In genomic region chr17:75065562-75066151, GRCh38 we compare ENCODE assay signal across 15 cellular contexts. TPM values are rescaled to one million over a fixed set of nuclear protein-coding genes. Genes with fewer than 3 reads are reported as not detected.
DNase-seq lines count a peak whose midpoint lies in the region; ATAC-seq, FAIRE-seq and TF ChIP-seq lines count a peak whose summit lies in the region.
"Had no signal": no experiment of that assay in that cellular context is flagged by ENCODE, and none has a peak within 500 bp of the region (broad histone marks: within the 10 kb centered on the region; RNA-seq: fewer than 3 reads in every experiment).

No MANE protein-coding gene starts in this region.

- no peak for TF ChIP-seq RAD21 in liver (IDR thresholded peaks at IDR 0.05)
- TF ChIP-seq RAD21 in HepG2 (CRISPR knock-in tag; IDR thresholded peaks at IDR 0.05), result no peak

- intact Hi-C loops in HepG2 (cut with micrococcal nuclease; ENCODE audit: unreplicated experiment) (no loop called here), ovary (cut with DNase I) (loop anchor here in 1 of 4 donors (10.0 kb wide), 1 partner anchor 129 kb away; no protein-coding TSS in a partner anchor), Right ventricle myocardium inferior (cut with DNase I) (no loop called here)

- CTCF ChIA-PET in HepG2 (lab: Yijun Ruan, JAX; ENCODE audit: low intra/inter-chr PET ratio, low total read pairs), result no interaction called here

- H3K36me3 ChIP-seq in liver (ENCODE audit: control insufficient read depth in 4 of 4, insufficient read depth in 3 of 4, low read depth in 1 of 4, low read length in 3 of 4), result peaks cover 9 to 29% (median 19%) of the 10 kb centered on the region in 4 donors
- peaks cover 19 to 40% of the 10 kb centered on the region in 2 experiments for H3K36me3 ChIP-seq in HepG2 (replicated peaks in 1 of 2; ENCODE audit: control insufficient read depth in 1 of 2, insufficient read depth in 2 of 2, low read length in 2 of 2)
- no peaks in the 10 kb centered on the region for H3K36me3 ChIP-seq in ovary

- TF ChIP-seq POLR2A in HepG2 (IDR thresholded peaks at IDR 0.05; ENCODE audit: insufficient read depth in 1 of 2, low read depth in 2 of 2, low read length in 2 of 2), result no peak
- TF ChIP-seq POLR2A in ovary (IDR thresholded peaks at IDR 0.05), result no peak

- H3K4me2 ChIP-seq in HepG2 (ENCODE audit: low read depth, low read length), result no peak overlapping the region

- no peaks in the 10 kb centered on the region for H3K27me3 ChIP-seq in liver (ENCODE audit: control insufficient read depth in 4 of 4, insufficient read depth in 4 of 4, low read length in 3 of 4)
- no peaks in the 10 kb centered on the region for H3K27me3 ChIP-seq in HepG2 (ENCODE audit: control insufficient read depth in 1 of 2, insufficient read depth in 2 of 2, low read length in 2 of 2)
- H3K27me3 ChIP-seq in ovary, result no peaks in the 10 kb centered on the region
- H3K27me3 ChIP-seq: heart left ventricle, tibial nerve had no signal

- FAIRE-seq in HepG2 (lab: Jason Lieb, UNC), result no peak

- TF ChIP-seq EP300 in HepG2 (IDR thresholded peaks at IDR 0.05; ENCODE audit: low read depth in 2 of 2, low read length in 2 of 2) (no peak), HepG2 (CRISPR knock-in tag; IDR thresholded peaks at IDR 0.05; ENCODE audit: borderline replicate concordance) (no peak), ovary (IDR thresholded peaks at IDR 0.05) (no peak)

- in situ Hi-C loops in HepG2 (cut with HindIII; ENCODE audit: extremely low pct_ligation_motif_present, low pct_unique_long_range_greater_than_20kb), result no loop called here

- H3K9ac ChIP-seq in liver (ENCODE audit: low read depth in 1 of 2, low read length in 2 of 2) (no peak overlapping the region), HepG2 (ENCODE audit: insufficient read depth, low read depth, low read length) (no peak overlapping the region)

- H3K4me1 Mint-ChIP-seq in T-helper 1 cell treated with Interleukin-12 subunit alpha and Interleukin-12 subunit beta and Interleukin-4 antibody, amounts not matched to agents 30 μg/mL and 1 μg/mL, for 36 hours (ENCODE audit: low read depth), result peaks cover 24% of the 10 kb centered on the region
- peaks cover 40% of the 10 kb centered on the region for H3K4me1 Mint-ChIP-seq in stimulated activated naive CD8-positive, alpha-beta T cell treated with anti-CD3 and anti-CD28 coated beads, Interleukin-15, Interleukin-2, amounts not matched to agents 100 ng/mL and 50 ng/mL, for 24 hours (ENCODE audit: low read depth)
- H3K4me1 Mint-ChIP-seq: B cell had no signal

- ATAC-seq in HepG2 (no peak), Right ventricle myocardium inferior (no peak)
- ATAC-seq: Panc1 had no signal

- peaks cover 0 to 2% (median 0%) of the 10 kb centered on the region in 4 donors for H3K4me1 ChIP-seq in liver (ENCODE audit: control insufficient read depth in 4 of 4, insufficient read depth in 4 of 4, low read length in 3 of 4)
- H3K4me1 ChIP-seq in HepG2 (ENCODE audit: insufficient read depth, low read length), result 0 out of 2 replicates have a peak, but pooled peaks cover 6% of the 10 kb centered on the region
- no peaks in the 10 kb centered on the region for H3K4me1 ChIP-seq in ovary (ENCODE audit: insufficient read depth)

- H3K36me3 Mint-ChIP-seq in T-helper 1 cell treated with Interleukin-12 subunit alpha and Interleukin-12 subunit beta and Interleukin-4 antibody, amounts not matched to agents 30 μg/mL and 1 μg/mL, for 36 hours (ENCODE audit: low read depth), result peaks cover 25% of the 10 kb centered on the region
- H3K36me3 Mint-ChIP-seq in stimulated activated naive CD8-positive, alpha-beta T cell treated with anti-CD3 and anti-CD28 coated beads, Interleukin-15, Interleukin-2, amounts not matched to agents 100 ng/mL and 50 ng/mL, for 24 hours (ENCODE audit: low read depth), result peaks cover 27% of the 10 kb centered on the region

- H3K9me3 ChIP-seq in liver (ENCODE audit: control insufficient read depth in 4 of 4, low read length in 3 of 4), result no peaks in the 10 kb centered on the region
- no peaks in the 10 kb centered on the region for H3K9me3 ChIP-seq in HepG2 (ENCODE audit: low read length)
- no peaks in the 10 kb centered on the region for H3K9me3 ChIP-seq in ovary
- H3K9me3 ChIP-seq: heart left ventricle, tibial nerve had no signal

- no TSS peak for BruUV-seq in HepG2 (replicated peaks; lab: Mats Ljungman, UMichigan)

- H2AFZ ChIP-seq in HepG2 (ENCODE audit: low read length), result no peak overlapping the region

- H3K27ac ChIP-seq in liver (ENCODE audit: low read depth in 1 of 2, low read length in 2 of 2) (peak overlapping the region; percentile 29 to 31), HepG2 (ENCODE audit: extremely low read length, insufficient read depth, low read length) (no peak overlapping the region), ovary (no peak overlapping the region)
- H3K27ac ChIP-seq: heart left ventricle, tibial nerve had no signal

- no peak for DNase-seq in HepG2 (ENCODE audit: low spot score)
- peak; percentile 17 for DNase-seq in epidermal melanocyte (ENCODE audit: insufficient read length, low spot score)
- DNase-seq in ovary, result no peak
- DNase-seq in Right ventricle myocardium inferior (ENCODE audit: missing footprints), result no peak
- DNase-seq in COLO668 (lab: John Stamatoyannopoulos, UW; ENCODE audit: unreplicated experiment), result no peak
- DNase-seq: effector CD8-positive, alpha-beta T cell; heart left ventricle; KBM-7; NCI-H2171 had no signal

- H3K27me3 Mint-ChIP-seq in T-helper 1 cell treated with Interleukin-12 subunit alpha and Interleukin-12 subunit beta and Interleukin-4 antibody, amounts not matched to agents 30 μg/mL and 1 μg/mL, for 36 hours (ENCODE audit: low read depth), result no peaks in the 10 kb centered on the region
- H3K27me3 Mint-ChIP-seq in stimulated activated naive CD8-positive, alpha-beta T cell treated with anti-CD3 and anti-CD28 coated beads, Interleukin-15, Interleukin-2, amounts not matched to agents 100 ng/mL and 50 ng/mL, for 24 hours, result no peaks in the 10 kb centered on the region
- H3K27me3 Mint-ChIP-seq: B cell had no signal

- H3K79me2 ChIP-seq in HepG2 (ENCODE audit: insufficient read depth, low read length), result no peaks in the 10 kb centered on the region

- H3K27ac Mint-ChIP-seq in T-helper 1 cell treated with Interleukin-12 subunit alpha and Interleukin-12 subunit beta and Interleukin-4 antibody, amounts not matched to agents 30 μg/mL and 1 μg/mL, for 36 hours, result peak overlapping the region; percentile 65
- H3K27ac Mint-ChIP-seq in stimulated activated naive CD8-positive, alpha-beta T cell treated with anti-CD3 and anti-CD28 coated beads, Interleukin-15, Interleukin-2, amounts not matched to agents 100 ng/mL and 50 ng/mL, for 24 hours, result peak overlapping the region; percentile 79
- H3K27ac Mint-ChIP-seq: B cell had no signal

- POLR2A ChIA-PET in HepG2 (lab: Yijun Ruan, JAX), result no interaction called here

- WGBS in liver, result 77% methylated on average over 6 of the region's 6 CpGs
- WGBS in HepG2 (ENCODE audit: low lambda C conversion rate), result 76% methylated on average over 6 of the region's 6 CpGs
- 73 to 80% (median 75%) methylated on average over 6 of the region's 6 CpGs for WGBS in ovary, 3 donors

- TF ChIP-seq CTCF in liver (IDR thresholded peaks at IDR 0.05; ENCODE audit: low read depth, low read length, missing input control) (no peak), HepG2 (CRISPR knock-in tag; IDR thresholded peaks at IDR 0.05) (no peak), ovary (IDR thresholded peaks at IDR 0.05) (no peak)

- no peaks in the 10 kb centered on the region for H3K9me3 Mint-ChIP-seq in T-helper 1 cell treated with Interleukin-12 subunit alpha and Interleukin-12 subunit beta and Interleukin-4 antibody, amounts not matched to agents 30 μg/mL and 1 μg/mL, for 36 hours
- no peaks in the 10 kb centered on the region for H3K9me3 Mint-ChIP-seq in stimulated activated naive CD8-positive, alpha-beta T cell treated with anti-CD3 and anti-CD28 coated beads, Interleukin-15, Interleukin-2, amounts not matched to agents 100 ng/mL and 50 ng/mL, for 24 hours

- H3K4me3 ChIP-seq in liver (ENCODE audit: low read depth in 1 of 3, low read length in 3 of 3) (no peak overlapping the region), HepG2 (replicated peaks in 1 of 3; ENCODE audit: insufficient read depth in 1 of 3, low read depth in 2 of 3, low read length in 3 of 3) (no peak overlapping the region), ovary (no peak overlapping the region)
- H3K4me3 ChIP-seq: heart left ventricle, tibial nerve had no signal

- H4K20me1 ChIP-seq in HepG2 (ENCODE audit: insufficient read depth, low read length), result no peaks in the 10 kb centered on the region

- peak overlapping the region; percentile 15 for H3K4me3 Mint-ChIP-seq in T-helper 1 cell treated with Interleukin-12 subunit alpha and Interleukin-12 subunit beta and Interleukin-4 antibody, amounts not matched to agents 30 μg/mL and 1 μg/mL, for 36 hours
- H3K4me3 Mint-ChIP-seq in stimulated activated naive CD8-positive, alpha-beta T cell treated with anti-CD3 and anti-CD28 coated beads, Interleukin-15, Interleukin-2, amounts not matched to agents 100 ng/mL and 50 ng/mL, for 24 hours, result peak overlapping the region; percentile 47
- H3K4me3 Mint-ChIP-seq: B cell had no signal

RNA-seq across cellular contexts. Expression of gene KCTD2, which starts 18.6 kb away (rescaled TPM):
- 1 to 10 TPM; 5.6 to 8.2 TPM for total RNA-seq in liver
- 1 to 10 TPM; 2.4 to 7.1 TPM for polyA plus RNA-seq in liver
- total RNA-seq in HepG2 (2016; rRNA removed; fragmentation: Illumina TruSeq; extraction: Trizol), result 27.5 and 28.3 TPM in 2 replicates
- total RNA-seq in HepG2 (2016; cell fraction: cytosol; rRNA removed; fragmentation: Illumina TruSeq; extraction: Trizol; ENCODE audit: low read depth), result 3.8 and 5.6 TPM in 2 replicates
- total RNA-seq in HepG2 (2016; cell fraction: insoluble cytoplasmic fraction; rRNA removed; fragmentation: Illumina TruSeq; extraction: Trizol), result 24.3 and 26.6 TPM in 2 replicates
- 15.3 and 15.8 TPM in 2 replicates for total RNA-seq in HepG2 (2016; cell fraction: membrane; rRNA removed; fragmentation: Illumina TruSeq; extraction: Trizol)
- 16.1 TPM in 2 replicates for total RNA-seq in HepG2 (2016; cell fraction: nucleus; rRNA removed; fragmentation: Illumina TruSeq; extraction: Trizol)
- 32.6 and 35.2 TPM in 2 replicates for polyA plus RNA-seq in HepG2 (2011; rRNA removed)
- polyA plus RNA-seq in HepG2 (2011; cell fraction: cytosol; rRNA removed), result 26.2 and 29.9 TPM in 2 replicates
- polyA plus RNA-seq in HepG2 (2011; cell fraction: nucleus; rRNA removed), result 26.6 and 29.2 TPM in 2 replicates
- polyA plus RNA-seq in HepG2 (2012), result 15.9 and 21.3 TPM in 2 replicates
- 2.8 and 2.9 TPM in 2 replicates for polyA plus RNA-seq in HepG2 (2016; cell fraction: cytosol; fragmentation: Illumina TruSeq; extraction: Trizol; ENCODE audit: low read depth)
- 23.4 and 28.3 TPM in 2 replicates for polyA plus RNA-seq in HepG2 (2016; cell fraction: insoluble cytoplasmic fraction; fragmentation: Illumina TruSeq; extraction: Trizol; ENCODE audit: low read depth)
- polyA plus RNA-seq in HepG2 (2016; cell fraction: membrane; fragmentation: Illumina TruSeq; extraction: Trizol; ENCODE audit: low read depth), result 9.8 and 10.2 TPM in 2 replicates
- polyA plus RNA-seq in HepG2 (2016; cell fraction: nucleus; fragmentation: Illumina TruSeq; extraction: Trizol; ENCODE audit: insufficient read depth, low read depth), result 26.8 and 29.5 TPM in 2 replicates
- polyA minus RNA-seq in HepG2 (2011; rRNA and poly(A)+ RNA removed; ENCODE audit: low replicate concordance), result 25.3 and 27.5 TPM in 2 replicates
- 11.1 and 12.5 TPM in 2 replicates for polyA minus RNA-seq in HepG2 (2011; cell fraction: cytosol; rRNA and poly(A)+ RNA removed)
- 9.7 and 12.8 TPM in 2 replicates for polyA minus RNA-seq in HepG2 (2011; cell fraction: nucleus; rRNA and poly(A)+ RNA removed)
- total RNA-seq in ovary, result 10 to 100 TPM; 25.0 to 62.5 (median 50.2) TPM
- polyA plus RNA-seq in ovary, result 10 to 100 TPM; 35.8 to 66.8 TPM
- total RNA-seq in Right ventricle myocardium inferior, result 26.7 TPM

RNA-seq across cellular contexts. Expression of gene ATP5PD, which starts 18.9 kb away (rescaled TPM):
- total RNA-seq in liver (100 to 1,000 TPM; 102 to 128 TPM), HepG2 (2016; rRNA removed; fragmentation: Illumina TruSeq; extraction: Trizol) (428 and 565 TPM in 2 replicates), ovary (100 to 1,000 TPM; 137 to 226 (median 153) TPM), Right ventricle myocardium inferior (863 TPM)
- polyA plus RNA-seq in liver (100 to 1,000 TPM; 241 to 378 TPM), HepG2 (2011; rRNA removed) (151 and 158 TPM in 2 replicates), ovary (100 to 1,000 TPM; 199 to 331 TPM)
- 145 and 147 TPM in 2 replicates for total RNA-seq in HepG2 (2016; cell fraction: cytosol; rRNA removed; fragmentation: Illumina TruSeq; extraction: Trizol; ENCODE audit: low read depth)
- total RNA-seq in HepG2 (2016; cell fraction: insoluble cytoplasmic fraction; rRNA removed; fragmentation: Illumina TruSeq; extraction: Trizol), result 423 and 597 TPM in 2 replicates
- total RNA-seq in HepG2 (2016; cell fraction: membrane; rRNA removed; fragmentation: Illumina TruSeq; extraction: Trizol), result 127 and 132 TPM in 2 replicates
- 130 and 138 TPM in 2 replicates for total RNA-seq in HepG2 (2016; cell fraction: nucleus; rRNA removed; fragmentation: Illumina TruSeq; extraction: Trizol)
- polyA plus RNA-seq in HepG2 (2011; cell fraction: cytosol; rRNA removed), result 234 and 269 TPM in 2 replicates
- 56.2 and 75.0 TPM in 2 replicates for polyA plus RNA-seq in HepG2 (2011; cell fraction: nucleus; rRNA removed)
- 326 and 491 TPM in 2 replicates for polyA plus RNA-seq in HepG2 (2012)
- 154 and 165 TPM in 2 replicates for polyA plus RNA-seq in HepG2 (2016; cell fraction: cytosol; fragmentation: Illumina TruSeq; extraction: Trizol; ENCODE audit: low read depth)
- polyA plus RNA-seq in HepG2 (2016; cell fraction: insoluble cytoplasmic fraction; fragmentation: Illumina TruSeq; extraction: Trizol; ENCODE audit: low read depth), result 570 and 628 TPM in 2 replicates
- polyA plus RNA-seq in HepG2 (2016; cell fraction: membrane; fragmentation: Illumina TruSeq; extraction: Trizol; ENCODE audit: low read depth), result 119 and 124 TPM in 2 replicates
- polyA plus RNA-seq in HepG2 (2016; cell fraction: nucleus; fragmentation: Illumina TruSeq; extraction: Trizol; ENCODE audit: insufficient read depth, low read depth), result 239 and 245 TPM in 2 replicates
- 144 and 283 TPM in 2 replicates for polyA minus RNA-seq in HepG2 (2011; rRNA and poly(A)+ RNA removed; ENCODE audit: low replicate concordance)
- polyA minus RNA-seq in HepG2 (2011; cell fraction: cytosol; rRNA and poly(A)+ RNA removed), result 85.5 and 89.1 TPM in 2 replicates
- 33.7 and 56.1 TPM in 2 replicates for polyA minus RNA-seq in HepG2 (2011; cell fraction: nucleus; rRNA and poly(A)+ RNA removed)

RNA-seq across cellular contexts. Expression of gene SLC16A5, which starts 22.1 kb away (rescaled TPM):
- 1 to 10 TPM; 3.0 to 4.5 TPM for total RNA-seq in liver
- polyA plus RNA-seq in liver, result 1 to 10 TPM; 1.0 to 2.1 TPM
- 0.42 and 0.69 TPM in 2 replicates for total RNA-seq in HepG2 (2016; rRNA removed; fragmentation: Illumina TruSeq; extraction: Trizol)
- 0.20 TPM in 1 of 2 replicates, not detected in the other for total RNA-seq in HepG2 (2016; cell fraction: cytosol; rRNA removed; fragmentation: Illumina TruSeq; extraction: Trizol; ENCODE audit: low read depth)
- total RNA-seq in HepG2 (2016; cell fraction: insoluble cytoplasmic fraction; rRNA removed; fragmentation: Illumina TruSeq; extraction: Trizol), result 0.18 and 0.41 TPM in 2 replicates
- total RNA-seq in HepG2 (2016; cell fraction: membrane; rRNA removed; fragmentation: Illumina TruSeq; extraction: Trizol), result 0.41 and 0.56 TPM in 2 replicates
- 0.50 and 0.63 TPM in 2 replicates for total RNA-seq in HepG2 (2016; cell fraction: nucleus; rRNA removed; fragmentation: Illumina TruSeq; extraction: Trizol)
- 5.6 and 10.9 TPM in 2 replicates for polyA plus RNA-seq in HepG2 (2011; rRNA removed)
- polyA plus RNA-seq in HepG2 (2011; cell fraction: cytosol; rRNA removed), result 5.4 and 6.9 TPM in 2 replicates
- 29.9 and 34.7 TPM in 2 replicates for polyA plus RNA-seq in HepG2 (2011; cell fraction: nucleus; rRNA removed)
- polyA plus RNA-seq in HepG2 (2012), result 2.2 and 2.9 TPM in 2 replicates
- 0.05 and 0.19 TPM in 2 replicates for polyA plus RNA-seq in HepG2 (2016; cell fraction: cytosol; fragmentation: Illumina TruSeq; extraction: Trizol; ENCODE audit: low read depth)
- polyA plus RNA-seq in HepG2 (2016; cell fraction: insoluble cytoplasmic fraction; fragmentation: Illumina TruSeq; extraction: Trizol; ENCODE audit: low read depth), result 0.27 and 0.41 TPM in 2 replicates
- polyA plus RNA-seq in HepG2 (2016; cell fraction: membrane; fragmentation: Illumina TruSeq; extraction: Trizol; ENCODE audit: low read depth), result 0.14 and 0.18 TPM in 2 replicates
- polyA plus RNA-seq in HepG2 (2016; cell fraction: nucleus; fragmentation: Illumina TruSeq; extraction: Trizol; ENCODE audit: insufficient read depth, low read depth), result 0.77 and 1.00 TPM in 2 replicates
- 20.1 and 31.6 TPM in 2 replicates for polyA minus RNA-seq in HepG2 (2011; rRNA and poly(A)+ RNA removed; ENCODE audit: low replicate concordance)
- polyA minus RNA-seq in HepG2 (2011; cell fraction: cytosol; rRNA and poly(A)+ RNA removed), result 4.4 and 5.7 TPM in 2 replicates
- 7.1 and 7.5 TPM in 2 replicates for polyA minus RNA-seq in HepG2 (2011; cell fraction: nucleus; rRNA and poly(A)+ RNA removed)
- total RNA-seq in ovary, result 10 to 100 TPM in 5 of 7 donors, 1 to 10 TPM in 2; 6.0 to 20.6 (median 12.6) TPM
- 1 to 10 TPM; 2.0 to 10.0 TPM for polyA plus RNA-seq in ovary
- total RNA-seq in Right ventricle myocardium inferior, result 7.1 TPM

RNA-seq across cellular contexts. Expression of gene ARMC7, which starts 44.1 kb away (rescaled TPM):
- total RNA-seq in liver (1 to 10 TPM; 1.7 to 3.1 TPM), HepG2 (2016; rRNA removed; fragmentation: Illumina TruSeq; extraction: Trizol) (4.2 and 4.4 TPM in 2 replicates), ovary (1 to 10 TPM; 4.6 to 8.5 (median 5.1) TPM), Right ventricle myocardium inferior (6.4 TPM)
- polyA plus RNA-seq in liver (1 to 10 TPM; 4.3 to 6.6 TPM), HepG2 (2011; rRNA removed) (3.9 and 5.1 TPM in 2 replicates), ovary (10 to 100 TPM in 1 of 2 donors, 1 to 10 TPM in 1; 5.7 to 10.5 TPM)
- total RNA-seq in HepG2 (2016; cell fraction: cytosol; rRNA removed; fragmentation: Illumina TruSeq; extraction: Trizol; ENCODE audit: low read depth), result 1.8 TPM in 2 replicates
- total RNA-seq in HepG2 (2016; cell fraction: insoluble cytoplasmic fraction; rRNA removed; fragmentation: Illumina TruSeq; extraction: Trizol), result 4.1 and 4.5 TPM in 2 replicates
- 3.8 and 4.0 TPM in 2 replicates for total RNA-seq in HepG2 (2016; cell fraction: membrane; rRNA removed; fragmentation: Illumina TruSeq; extraction: Trizol)
- total RNA-seq in HepG2 (2016; cell fraction: nucleus; rRNA removed; fragmentation: Illumina TruSeq; extraction: Trizol), result 3.8 and 3.9 TPM in 2 replicates
- 4.8 TPM in 2 replicates for polyA plus RNA-seq in HepG2 (2011; cell fraction: cytosol; rRNA removed)
- 6.2 and 6.9 TPM in 2 replicates for polyA plus RNA-seq in HepG2 (2011; cell fraction: nucleus; rRNA removed)
- polyA plus RNA-seq in HepG2 (2012), result 6.6 and 10.2 TPM in 2 replicates
- 2.1 and 2.2 TPM in 2 replicates for polyA plus RNA-seq in HepG2 (2016; cell fraction: cytosol; fragmentation: Illumina TruSeq; extraction: Trizol; ENCODE audit: low read depth)
- polyA plus RNA-seq in HepG2 (2016; cell fraction: insoluble cytoplasmic fraction; fragmentation: Illumina TruSeq; extraction: Trizol; ENCODE audit: low read depth), result 8.6 and 11.0 TPM in 2 replicates
- polyA plus RNA-seq in HepG2 (2016; cell fraction: membrane; fragmentation: Illumina TruSeq; extraction: Trizol; ENCODE audit: low read depth), result 4.0 and 4.8 TPM in 2 replicates
- 7.7 and 8.7 TPM in 2 replicates for polyA plus RNA-seq in HepG2 (2016; cell fraction: nucleus; fragmentation: Illumina TruSeq; extraction: Trizol; ENCODE audit: insufficient read depth, low read depth)
- polyA minus RNA-seq in HepG2 (2011; rRNA and poly(A)+ RNA removed; ENCODE audit: low replicate concordance), result 9.1 and 17.2 TPM in 2 replicates
- polyA minus RNA-seq in HepG2 (2011; cell fraction: cytosol; rRNA and poly(A)+ RNA removed), result 4.5 and 4.6 TPM in 2 replicates
- 7.9 and 8.1 TPM in 2 replicates for polyA minus RNA-seq in HepG2 (2011; cell fraction: nucleus; rRNA and poly(A)+ RNA removed)

RNA-seq across cellular contexts. Expression of gene MRPL58, which starts 53.2 kb away (rescaled TPM):
- 10 to 100 TPM; 20.5 to 29.9 TPM for total RNA-seq in liver
- polyA plus RNA-seq in liver, result 10 to 100 TPM; 36.9 to 47.0 TPM
- 68.9 and 101 TPM in 2 replicates for total RNA-seq in HepG2 (2016; rRNA removed; fragmentation: Illumina TruSeq; extraction: Trizol)
- total RNA-seq in HepG2 (2016; cell fraction: cytosol; rRNA removed; fragmentation: Illumina TruSeq; extraction: Trizol; ENCODE audit: low read depth), result 22.8 and 26.1 TPM in 2 replicates
- 68.9 and 107 TPM in 2 replicates for total RNA-seq in HepG2 (2016; cell fraction: insoluble cytoplasmic fraction; rRNA removed; fragmentation: Illumina TruSeq; extraction: Trizol)
- 25.3 and 26.8 TPM in 2 replicates for total RNA-seq in HepG2 (2016; cell fraction: membrane; rRNA removed; fragmentation: Illumina TruSeq; extraction: Trizol)
- 19.6 and 20.1 TPM in 2 replicates for total RNA-seq in HepG2 (2016; cell fraction: nucleus; rRNA removed; fragmentation: Illumina TruSeq; extraction: Trizol)
- polyA plus RNA-seq in HepG2 (2011; rRNA removed), result 39.7 and 44.9 TPM in 2 replicates
- 48.5 and 51.2 TPM in 2 replicates for polyA plus RNA-seq in HepG2 (2011; cell fraction: cytosol; rRNA removed)
- 12.5 and 12.9 TPM in 2 replicates for polyA plus RNA-seq in HepG2 (2011; cell fraction: nucleus; rRNA removed)
- 31.5 and 33.0 TPM in 2 replicates for polyA plus RNA-seq in HepG2 (2012)
- polyA plus RNA-seq in HepG2 (2016; cell fraction: cytosol; fragmentation: Illumina TruSeq; extraction: Trizol; ENCODE audit: low read depth), result 17.5 and 19.1 TPM in 2 replicates
- polyA plus RNA-seq in HepG2 (2016; cell fraction: insoluble cytoplasmic fraction; fragmentation: Illumina TruSeq; extraction: Trizol; ENCODE audit: low read depth), result 94.5 and 112 TPM in 2 replicates
- 18.1 and 20.4 TPM in 2 replicates for polyA plus RNA-seq in HepG2 (2016; cell fraction: membrane; fragmentation: Illumina TruSeq; extraction: Trizol; ENCODE audit: low read depth)
- polyA plus RNA-seq in HepG2 (2016; cell fraction: nucleus; fragmentation: Illumina TruSeq; extraction: Trizol; ENCODE audit: insufficient read depth, low read depth), result 39.1 and 44.7 TPM in 2 replicates
- 22.4 and 24.3 TPM in 2 replicates for polyA minus RNA-seq in HepG2 (2011; rRNA and poly(A)+ RNA removed; ENCODE audit: low replicate concordance)
- 14.2 and 15.5 TPM in 2 replicates for polyA minus RNA-seq in HepG2 (2011; cell fraction: cytosol; rRNA and poly(A)+ RNA removed)
- 6.1 and 8.4 TPM in 2 replicates for polyA minus RNA-seq in HepG2 (2011; cell fraction: nucleus; rRNA and poly(A)+ RNA removed)
- total RNA-seq in ovary, result 10 to 100 TPM; 17.9 to 40.6 (median 22.0) TPM
- polyA plus RNA-seq in ovary, result 10 to 100 TPM; 24.3 to 39.7 TPM
- 51.4 TPM for total RNA-seq in Right ventricle myocardium inferior

Comparison
In these comparisons a context has a peak if more than half of its experiments do, and no peak if none do; other contexts are left out.
1. H3K27ac ChIP-seq: peak in liver (2 of 2); none in HepG2 (single experiment) and ovary (0 of 2).